ENCODE assay signal across 19 cellular contexts in the genomic region with DNA sequence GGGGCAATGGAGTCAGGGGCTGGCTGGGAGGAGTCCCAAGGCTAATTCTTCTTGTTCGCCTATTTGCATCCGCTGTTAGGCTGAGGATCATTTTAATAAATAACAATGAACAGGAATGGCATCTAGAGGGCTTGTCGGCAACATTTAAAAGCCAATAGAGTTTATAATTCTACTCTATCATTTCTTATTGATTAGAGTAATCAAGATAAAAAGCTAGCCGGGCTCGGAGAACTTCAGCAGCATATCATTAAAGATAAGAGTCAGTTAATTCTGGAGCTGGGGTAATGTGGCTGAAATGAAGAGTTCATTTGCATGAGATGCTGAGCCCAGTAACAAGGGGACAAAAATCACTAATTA. TPM values are rescaled to one million over a fixed set of nuclear protein-coding genes. Genes with fewer than 3 reads are reported as not detected.
A peak's percentile ranks its signal among the peaks of the same experiment; 100 is the strongest.
DNase-seq lines count a peak whose midpoint lies in the region; ATAC-seq, FAIRE-seq and TF ChIP-seq lines count a peak whose summit lies in the region.
"Had no signal": no experiment of that assay in that cellular context is flagged by ENCODE, and none has a peak within 500 bp of the region (broad histone marks: within the 10 kb centered on the region; RNA-seq: fewer than 3 reads in every experiment).

No MANE protein-coding gene starts in this region.

- DNase-seq in CD4-positive, CD25-positive, alpha-beta regulatory T cell, result no peak
- DNase-seq in GM23338 (ENCODE audit: low spot score) (no peak), astrocyte (ENCODE audit: low read depth) (no peak), putamen (ENCODE audit: low spot score) (no peak)
- DNase-seq in natural killer cell treated with Interleukin-12 subunit alpha and Interleukin-12 subunit beta and Interleukin-15 and Interleukin-18, amount 100 ng/mL, for 72 hours (ENCODE audit: low spot score), result no peak
- DNase-seq: HFFc6, NCI-H2081 treated with DMSO at 0.1 percent for 48 hours, NCI-H524 treated with DMSO at 0.1 percent for 48 hours had no signal

- H3K9ac ChIP-seq in astrocyte (ENCODE audit: low read length), result no peak overlapping the region

- H3K79me2 ChIP-seq in GM23338 (replicated peaks; ENCODE audit: insufficient read depth) (no peaks in the 10 kb centered on the region), astrocyte (ENCODE audit: insufficient read depth, low read length) (no peaks in the 10 kb centered on the region)

- H3K9me2 ChIP-seq in GM23338 (ENCODE audit: insufficient read depth), result no peaks in the 10 kb centered on the region

- peaks cover 0 to 9% (median 1%) of the 10 kb centered on the region in 7 donors for H3K9me3 Mint-ChIP-seq in CD4-positive, CD25-positive, alpha-beta regulatory T cell
- H3K9me3 Mint-ChIP-seq in GM23338 (peaks cover 4% of the 10 kb centered on the region; the same call in 2 of the 3 replicates), astrocyte (ENCODE audit: unreplicated experiment) (peaks cover 18% of the 10 kb centered on the region)
- H3K9me3 Mint-ChIP-seq in natural killer cell treated with Interleukin-12 subunit alpha and Interleukin-12 subunit beta and Interleukin-15 and Interleukin-18, amount 100 ng/mL, for 72 hours, result no peaks in the 10 kb centered on the region
- H3K9me3 Mint-ChIP-seq: HFFc6 had no signal

- H3K27me3 ChIP-seq in CD4-positive, CD25-positive, alpha-beta regulatory T cell (ENCODE audit: control insufficient read depth, insufficient read depth, low read length), result peaks cover 39% of the 10 kb centered on the region
- H3K27me3 ChIP-seq in GM23338 (ENCODE audit: insufficient read depth) (peaks cover 100% of the 10 kb centered on the region), astrocyte (ENCODE audit: insufficient read depth, low read length) (peaks cover 68% of the 10 kb centered on the region)
- H3K27me3 ChIP-seq: SJCRH30 had no signal

- H3K27ac Mint-ChIP-seq in CD4-positive, CD25-positive, alpha-beta regulatory T cell, result no peak overlapping the region
- H3K27ac Mint-ChIP-seq in GM23338, result no peak overlapping the region
- H3K27ac Mint-ChIP-seq in astrocyte (ENCODE audit: unreplicated experiment), result peak overlapping the region; percentile 26
- H3K27ac Mint-ChIP-seq in natural killer cell treated with Interleukin-12 subunit alpha and Interleukin-12 subunit beta and Interleukin-15 and Interleukin-18, amount 100 ng/mL, for 72 hours, result no peak overlapping the region
- H3K27ac Mint-ChIP-seq: HFFc6 had no signal

- peaks cover 61% of the 10 kb centered on the region for H3K4me1 ChIP-seq in CD4-positive, CD25-positive, alpha-beta regulatory T cell (ENCODE audit: control insufficient read depth, insufficient read depth, low read length, poor library complexity, severe bottlenecking)
- H3K4me1 ChIP-seq in GM23338 (ENCODE audit: insufficient read depth) (peaks cover 50% of the 10 kb centered on the region), astrocyte (ENCODE audit: insufficient read depth, low read length) (peaks cover 17% of the 10 kb centered on the region)
- H3K4me1 ChIP-seq: SJCRH30 had no signal

- no peaks in the 10 kb centered on the region for H3K9me3 ChIP-seq in CD4-positive, CD25-positive, alpha-beta regulatory T cell (ENCODE audit: control insufficient read depth in 2 of 2, low read length in 2 of 2)
- no peaks in the 10 kb centered on the region for H3K9me3 ChIP-seq in astrocyte (ENCODE audit: insufficient read depth, low read depth, low read length)
- H3K9me3 ChIP-seq: ascending aorta, right lobe of liver, SJCRH30, thoracic aorta had no signal

- peaks cover 32% of the 10 kb centered on the region for H3F3A ChIP-seq in GM23338 (replicated peaks; ENCODE audit: low read depth)

- peak overlapping the region; percentile 61 to 92 (median 84) for H3K4me3 Mint-ChIP-seq in CD4-positive, CD25-positive, alpha-beta regulatory T cell
- peak overlapping the region; percentile 48; the same call in 2 of the 3 replicates for H3K4me3 Mint-ChIP-seq in GM23338
- H3K4me3 Mint-ChIP-seq in astrocyte (ENCODE audit: unreplicated experiment), result no peak overlapping the region
- peak overlapping the region; percentile 94 for H3K4me3 Mint-ChIP-seq in natural killer cell treated with Interleukin-12 subunit alpha and Interleukin-12 subunit beta and Interleukin-15 and Interleukin-18, amount 100 ng/mL, for 72 hours

- FAIRE-seq in astrocyte (lab: Jason Lieb, UNC), result no peak
- FAIRE-seq: colon, GM18507 had no signal

- peaks cover 8 to 58% (median 44%) of the 10 kb centered on the region in 4 donors for H3K4me1 Mint-ChIP-seq in CD4-positive, CD25-positive, alpha-beta regulatory T cell
- H3K4me1 Mint-ChIP-seq in GM23338, result peaks cover 56% of the 10 kb centered on the region
- peaks cover 12% of the 10 kb centered on the region for H3K4me1 Mint-ChIP-seq in astrocyte (ENCODE audit: low read depth, unreplicated experiment)
- H3K4me1 Mint-ChIP-seq in natural killer cell treated with Interleukin-12 subunit alpha and Interleukin-12 subunit beta and Interleukin-15 and Interleukin-18, amount 100 ng/mL, for 72 hours (ENCODE audit: low read depth in 2 of 2), result peaks cover 31 to 41% of the 10 kb centered on the region in 2 donors

- H3K4me3 ChIP-seq in CD4-positive, CD25-positive, alpha-beta regulatory T cell (ENCODE audit: low read depth, low read length), result no peak overlapping the region
- H3K4me3 ChIP-seq in GM23338 (peak overlapping the region; percentile 64), astrocyte (ENCODE audit: insufficient read depth, low read depth, low read length) (no peak overlapping the region)
- H3K4me3 ChIP-seq: lung, right lobe of liver, SJCRH30 had no signal

- H3K27ac ChIP-seq in CD4-positive, CD25-positive, alpha-beta regulatory T cell (ENCODE audit: insufficient read depth, low read length, poor library complexity, severe bottlenecking), result no peak overlapping the region
- no peak overlapping the region for H3K27ac ChIP-seq in GM23338 (ENCODE audit: low read depth)
- no peak overlapping the region for H3K27ac ChIP-seq in astrocyte (ENCODE audit: low read depth, low read length)
- H3K27ac ChIP-seq: ascending aorta, epithelial cell of prostate, right lobe of liver, SJCRH30 had no signal

- TF ChIP-seq CTCF in GM23338 (conservative IDR thresholded peaks at IDR 0.05; ENCODE audit: low read depth in 2 of 2) (no peak), astrocyte (IDR thresholded peaks at IDR 0.05; ENCODE audit: insufficient read depth, low read depth, low read length) (no peak)

- no peak overlapping the region for H2AFZ ChIP-seq in GM23338
- H2AFZ ChIP-seq in astrocyte (ENCODE audit: low read depth, low read length), result no peak overlapping the region

- peaks cover 95% of the 10 kb centered on the region for H3K27me3 Mint-ChIP-seq in CD4-positive, CD25-positive, alpha-beta regulatory T cell
- H3K27me3 Mint-ChIP-seq in GM23338 (ENCODE audit: insufficient read depth, low read depth, poor library complexity) (peaks cover 95% of the 10 kb centered on the region), astrocyte (ENCODE audit: low read depth, unreplicated experiment) (peaks cover 80% of the 10 kb centered on the region)
- H3K27me3 Mint-ChIP-seq in natural killer cell treated with Interleukin-12 subunit alpha and Interleukin-12 subunit beta and Interleukin-15 and Interleukin-18, amount 100 ng/mL, for 72 hours, result peaks cover 54 to 82% of the 10 kb centered on the region in 2 donors

- no peaks in the 10 kb centered on the region for H3K36me3 ChIP-seq in CD4-positive, CD25-positive, alpha-beta regulatory T cell (ENCODE audit: control insufficient read depth, insufficient read depth, low read length)
- no peaks in the 10 kb centered on the region for H3K36me3 ChIP-seq in GM23338 (ENCODE audit: insufficient read depth)
- H3K36me3 ChIP-seq in astrocyte (ENCODE audit: insufficient read depth, low read length), result no peaks in the 10 kb centered on the region
- H3K36me3 ChIP-seq: ascending aorta, right lobe of liver, SJCRH30, thoracic aorta had no signal

- no peaks in the 10 kb centered on the region for H3K36me3 Mint-ChIP-seq in CD4-positive, CD25-positive, alpha-beta regulatory T cell
- no peaks in the 10 kb centered on the region; the same call in 2 of the 3 replicates for H3K36me3 Mint-ChIP-seq in GM23338 (ENCODE audit: low read depth)
- H3K36me3 Mint-ChIP-seq in astrocyte (ENCODE audit: low read depth, unreplicated experiment), result peaks cover 4% of the 10 kb centered on the region
- H3K36me3 Mint-ChIP-seq in natural killer cell treated with Interleukin-12 subunit alpha and Interleukin-12 subunit beta and Interleukin-15 and Interleukin-18, amount 100 ng/mL, for 72 hours, result peaks cover 6% of the 10 kb centered on the region

- H3K4me2 ChIP-seq in GM23338 (peak overlapping the region; percentile 85), astrocyte (ENCODE audit: low read length) (no peak overlapping the region)

- no peak for ATAC-seq in CD4-positive, CD25-positive, alpha-beta regulatory T cell (ENCODE audit: low read depth in 2 of 2)
- ATAC-seq in GM23338, result no peak
- no peak for ATAC-seq in natural killer cell treated with Interleukin-12 subunit alpha and Interleukin-12 subunit beta and Interleukin-15 and Interleukin-18, amount 100 ng/mL, for 72 hours
- no peak for ATAC-seq in HG02588 (IDR thresholded peaks at IDR 0.05; ENCODE audit: unreplicated experiment)
- no peak for ATAC-seq in GM19035 (IDR thresholded peaks at IDR 0.05; ENCODE audit: unreplicated experiment)
- ATAC-seq in GM18858 (IDR thresholded peaks at IDR 0.05; ENCODE audit: unreplicated experiment), result no peak

- H4K20me1 ChIP-seq in GM23338 (replicated peaks; ENCODE audit: insufficient read depth), result peaks cover 11% of the 10 kb centered on the region; the same call in 1 of the 2 replicates
- H4K20me1 ChIP-seq in astrocyte (ENCODE audit: insufficient read depth, low read length), result peaks cover 4% of the 10 kb centered on the region

TF ChIP-seq in GM23338, 12 proteins besides CTCF, POLR2A, EP300 and RAD21:
- TF ChIP-seq NANOG (IDR thresholded peaks at IDR 0.05; ENCODE audit: borderline replicate concordance) (no peak), EZH2 (IDR thresholded peaks at IDR 0.05; ENCODE audit: low read depth, unreplicated experiment) (peak; percentile 96)

RNA-seq across cellular contexts. Expression of gene OSTM1, which starts 41.9 kb away (rescaled TPM):
- 34.1 TPM for total RNA-seq in CD4-positive, CD25-positive, alpha-beta regulatory T cell
- polyA plus RNA-seq in CD4-positive, CD25-positive, alpha-beta regulatory T cell, result 10 to 100 TPM; 32.2 to 56.2 (median 50.6) TPM
- total RNA-seq in GM23338 (2014; rRNA removed; shearing (Covaris generic)), result 28.1 and 47.7 TPM in 2 replicates
- polyA plus RNA-seq in GM23338 (2016; fragmentation: Nextera tagmentation; extraction: Ambion mirVana), result 17.4 TPM in 2 replicates
- 58.3 and 72.8 TPM in 2 replicates for total RNA-seq in astrocyte
- total RNA-seq in natural killer cell treated with Interleukin-12 subunit alpha and Interleukin-12 subunit beta and Interleukin-15 and Interleukin-18, amount 100 ng/mL, for 72 hours, result 10 to 100 TPM; 37.7 to 55.6 TPM

RNA-seq across cellular contexts. Expression of gene NR2E1, which starts 49.4 kb away (rescaled TPM):
- total RNA-seq in CD4-positive, CD25-positive, alpha-beta regulatory T cell, result not detected
- not detected for polyA plus RNA-seq in CD4-positive, CD25-positive, alpha-beta regulatory T cell
- not detected in 2 replicates for total RNA-seq in GM23338 (2014; rRNA removed; shearing (Covaris generic))
- not detected in 2 replicates for polyA plus RNA-seq in GM23338 (2016; fragmentation: Nextera tagmentation; extraction: Ambion mirVana)
- not detected in 2 replicates for total RNA-seq in astrocyte
- total RNA-seq in natural killer cell treated with Interleukin-12 subunit alpha and Interleukin-12 subunit beta and Interleukin-15 and Interleukin-18, amount 100 ng/mL, for 72 hours, result not detected
- total RNA-seq: ascending aorta, HFFc6, lung, right lobe of liver, thoracic aorta had no signal
